In the genomic region with DNA sequence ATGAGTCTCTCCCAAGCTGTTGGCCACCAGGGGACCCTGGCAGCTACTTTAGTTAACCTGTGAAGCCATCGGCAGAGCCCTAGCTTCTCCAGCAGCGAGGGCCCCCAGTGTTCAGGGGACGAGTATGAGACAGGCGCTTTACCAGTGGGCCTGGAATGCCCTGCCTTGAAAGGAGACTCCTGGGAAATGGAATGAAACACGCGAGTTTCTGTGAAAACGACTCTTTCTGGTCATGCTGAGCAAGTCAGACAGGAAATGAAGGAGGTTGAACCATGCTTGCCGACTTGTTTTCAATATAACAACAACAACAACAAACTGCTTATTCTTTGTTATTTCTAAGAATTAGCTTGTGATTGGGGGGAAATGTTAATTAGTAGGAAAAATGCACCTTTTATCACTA, we compare ENCODE assay signal across 28 cellular contexts.
"Had no signal": no experiment of that assay in that cellular context is flagged by ENCODE, and none has a peak within 500 bp of the region (broad histone marks: within the 10 kb centered on the region; RNA-seq: fewer than 3 reads in every experiment).

No MANE protein-coding gene starts in this region.

- H3K27ac Mint-ChIP-seq: mesothelial cell of epicardium; naive B cell; natural killer cell; nephron progenitor cell; neural progenitor cell; progenitor cell of endocrine pancreas; stimulated activated naive B cell treated with anti-CD40 and anti-IgM and Interleukin-4, amounts not matched to agents 10 μg/mL and 1 μg/mL and 100 μg/mL, for 72 hours had no signal

- H3K27me3 Mint-ChIP-seq: naive B cell; progenitor cell of endocrine pancreas; stimulated activated naive B cell treated with anti-CD40 and anti-IgM and Interleukin-4, amounts not matched to agents 10 μg/mL and 1 μg/mL and 100 μg/mL, for 72 hours had no signal

- H2AFZ ChIP-seq: neural progenitor cell had no signal

- H3K27me3 ChIP-seq: neural progenitor cell, neutrophil, ovary, right atrium auricular region, stomach, testis, thyroid gland, transverse colon, upper lobe of left lung, vagina had no signal

- H3K4me1 Mint-ChIP-seq: mesothelial cell of epicardium, nephron progenitor cell had no signal

- H3K4me3 Mint-ChIP-seq: mesothelial cell of epicardium; natural killer cell; nephron progenitor cell; neural progenitor cell; stimulated activated naive B cell treated with anti-CD40 and anti-IgM and Interleukin-4, amounts not matched to agents 10 μg/mL and 1 μg/mL and 100 μg/mL, for 72 hours had no signal

- ATAC-seq: natural killer cell; sciatic nerve; stimulated activated naive B cell treated with anti-CD40 and anti-IgM and Interleukin-4, amounts not matched to agents 10 μg/mL and 1 μg/mL and 100 μg/mL, for 72 hours; stimulated activated naive CD8-positive, alpha-beta T cell treated with anti-CD3 and anti-CD28 coated beads, Interleukin-15, Interleukin-2, amounts not matched to agents 100 U/mL and 50 U/mL, for 24 hours had no signal

- H3K9ac ChIP-seq: neural progenitor cell had no signal

- H3K9me3 Mint-ChIP-seq: mesothelial cell of epicardium; naive B cell; natural killer cell; nephron progenitor cell; neural progenitor cell; stimulated activated naive B cell treated with anti-CD40 and anti-IgM and Interleukin-4, amounts not matched to agents 10 μg/mL and 1 μg/mL and 100 μg/mL, for 72 hours had no signal

- H3K9me3 ChIP-seq: left ventricle myocardium inferior, neutrophil, ovary, right atrium auricular region, stomach, testis, thyroid gland, transverse colon, upper lobe of left lung, vagina had no signal

- H3K4me3 ChIP-seq: left ventricle myocardium inferior, lung, neural progenitor cell, ovary, right atrium auricular region, skin epidermis, stomach, testis, thyroid gland, transverse colon, upper lobe of left lung, vagina had no signal

- H3K36me3 ChIP-seq: neural progenitor cell, ovary had no signal

- H3K27ac ChIP-seq: left ventricle myocardium inferior, neural progenitor cell, neutrophil, ovary, right atrium auricular region, skin epidermis, stomach, testis, thyroid gland, transverse colon, upper lobe of left lung, vagina had no signal

- H3K4me2 ChIP-seq: neural progenitor cell had no signal

- H3K4me1 ChIP-seq: right atrium auricular region, stomach, testis, thyroid gland, transverse colon, upper lobe of left lung, vagina had no signal

- DNase-seq: islet precursor cell; left ventricle myocardium inferior; mesendoderm; naive B cell; natural killer cell; nephron progenitor cell; occipital lobe; ovary; stimulated activated CD4-positive, alpha-beta T cell treated with anti-CD3 and anti-CD28 coated beads, Interleukin-12 subunit alpha, Interleukin-12 subunit beta, amount 100 ng/mL, for 4 hours; stimulated activated CD4-positive, alpha-beta T cell treated with anti-CD3 and anti-CD28 coated beads, Interleukin-15, amount 100 ng/mL, for 24 hours; stimulated activated CD4-positive, alpha-beta T cell treated with anti-CD3 and anti-CD28 coated beads, Interleukin-2, amount 100 ng/mL, for 24 hours; stimulated activated CD4-positive, alpha-beta T cell treated with anti-CD3 and anti-CD28 coated beads, Interleukin-4, amount 100 ng/mL, for 1 hour; stimulated activated naive B cell treated with anti-CD40 and anti-IgM and Interleukin-4, amounts not matched to agents 10 μg/mL and 1 μg/mL and 100 μg/mL, for 72 hours; stimulated activated naive CD8-positive, alpha-beta T cell treated with anti-CD3 and anti-CD28 coated beads, Interleukin-15, Interleukin-2, amounts not matched to agents 100 U/mL and 50 U/mL, for 24 hours; stomach; testis; thyroid gland; transverse colon had no signal
